12 cellular contexts compared by ENCODE assay signal in the genomic region with DNA sequence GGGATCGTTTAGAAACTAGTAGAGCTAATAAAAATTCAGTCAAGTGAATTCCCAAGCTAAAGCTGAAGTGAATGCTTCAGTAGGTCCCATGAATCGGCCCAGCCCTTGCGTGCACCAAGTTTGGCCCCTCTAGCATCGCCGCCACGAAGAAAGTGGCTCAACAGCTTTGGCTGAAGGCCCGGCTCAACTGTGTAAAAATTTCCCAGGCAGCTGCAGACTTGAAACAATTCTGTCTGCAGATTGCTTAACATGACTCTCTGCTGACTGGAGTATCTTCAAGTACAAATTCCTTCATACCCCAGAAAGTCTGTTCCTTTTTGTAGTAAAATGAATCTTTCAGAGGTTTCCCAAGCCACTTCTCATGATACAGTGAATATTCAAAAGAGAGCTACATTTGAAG. TPM values are rescaled to one million over a fixed set of nuclear protein-coding genes. Genes with fewer than 3 reads are reported as not detected.
DNase-seq lines count a peak whose midpoint lies in the region; ATAC-seq and TF ChIP-seq lines count a peak whose summit lies in the region.
"Had no signal": no experiment of that assay in that cellular context is flagged by ENCODE, and none has a peak within 500 bp of the region (broad histone marks: within the 10 kb centered on the region; RNA-seq: fewer than 3 reads in every experiment).

No MANE protein-coding gene starts in this region.

- H3K36me3 ChIP-seq in ACC112 (ENCODE audit: insufficient read depth, low read length), result peaks cover 11% of the 10 kb centered on the region; the same call in 1 of the 2 replicates

- H3K27ac ChIP-seq in ACC112 (ENCODE audit: low read depth, low read length) (peak overlapping the region; percentile 63), VCaP (peak overlapping the region; percentile 50)

- peaks cover 27% of the 10 kb centered on the region for H3K4me1 ChIP-seq in ACC112 (ENCODE audit: control insufficient read depth, insufficient read depth, low read length, unreplicated experiment)

- peaks cover 7% of the 10 kb centered on the region for H3K4me1 Mint-ChIP-seq in activated naive CD4-positive, alpha-beta T cell treated with anti-CD3 and anti-CD28 coated beads for 36 hours (ENCODE audit: low read depth)

- no peaks in the 10 kb centered on the region for H3K27me3 Mint-ChIP-seq in activated naive CD4-positive, alpha-beta T cell treated with anti-CD3 and anti-CD28 coated beads for 36 hours (ENCODE audit: low read depth)
- H3K27me3 Mint-ChIP-seq: activated CD8-positive, alpha-beta memory T cell treated with anti-CD3 and anti-CD28 coated beads, Interleukin-2, amount 10 ng/mL, durations not matched to agents 7 days and 5 days had no signal

- peak overlapping the region; percentile 62 for H3K4me3 ChIP-seq in ACC112 (ENCODE audit: low read depth, low read length)

- H3K9me3 Mint-ChIP-seq in activated naive CD4-positive, alpha-beta T cell treated with anti-CD3 and anti-CD28 coated beads for 36 hours, result no peaks in the 10 kb centered on the region

- TF ChIP-seq CTCF in VCaP (conservative IDR thresholded peaks at IDR 0.05), result no peak

- DNase-seq in head of caudate nucleus (peak in 39 of 42 donors; percentile 12 to 78 (median 43)), non-pigmented ciliary epithelial cell (ENCODE audit: low read depth) (peak; percentile 30)
- no peak for DNase-seq in NK-92 treated with Interleukin-12 subunit alpha and Interleukin-12 subunit beta, amount 100 ng/mL, for 24 hours (lab: John Stamatoyannopoulos, UW)
- no peak for DNase-seq in activated naive CD4-positive, alpha-beta T cell treated with anti-CD3 and anti-CD28 coated beads for 36 hours
- DNase-seq: activated CD8-positive, alpha-beta memory T cell treated with anti-CD3 and anti-CD28 coated beads, Interleukin-2, amount 10 ng/mL, durations not matched to agents 7 days and 5 days; AML-193; kidney glomerular epithelial cell; NCI-H1092 had no signal

- no peak overlapping the region for H3K4me3 Mint-ChIP-seq in activated naive CD4-positive, alpha-beta T cell treated with anti-CD3 and anti-CD28 coated beads for 36 hours
- H3K4me3 Mint-ChIP-seq: activated CD8-positive, alpha-beta memory T cell treated with anti-CD3 and anti-CD28 coated beads, Interleukin-2, amount 10 ng/mL, durations not matched to agents 7 days and 5 days had no signal

- CTCF ChIA-PET in activated naive CD4-positive, alpha-beta T cell treated with anti-CD3 and anti-CD28 coated beads for 36 hours (lab: Charles Lee), result no interaction called here

- H3K79me2 ChIP-seq in ACC112 (ENCODE audit: control insufficient read depth, insufficient read depth, low read length, unreplicated experiment), result peaks cover 4% of the 10 kb centered on the region

- peak overlapping the region; percentile 64 for H2AFZ ChIP-seq in ACC112 (ENCODE audit: low read length, unreplicated experiment)

- ATAC-seq in GM18858 (IDR thresholded peaks at IDR 0.05; ENCODE audit: unreplicated experiment), result no peak
- ATAC-seq in GM21390 (IDR thresholded peaks at IDR 0.05; ENCODE audit: unreplicated experiment), result no peak
- ATAC-seq: activated CD8-positive, alpha-beta memory T cell treated with anti-CD3 and anti-CD28 coated beads, Interleukin-2, amount 10 ng/mL, durations not matched to agents 7 days and 5 days had no signal

- no peaks in the 10 kb centered on the region for H3K27me3 ChIP-seq in ACC112 (ENCODE audit: insufficient read depth, low read length)

- H3K27ac Mint-ChIP-seq in activated naive CD4-positive, alpha-beta T cell treated with anti-CD3 and anti-CD28 coated beads for 36 hours, result no peak overlapping the region
- H3K27ac Mint-ChIP-seq: activated CD8-positive, alpha-beta memory T cell treated with anti-CD3 and anti-CD28 coated beads, Interleukin-2, amount 10 ng/mL, durations not matched to agents 7 days and 5 days had no signal

- intact Hi-C loops in head of caudate nucleus (cut with DNase I), result no loop called here
- intact Hi-C loops in activated naive CD4-positive, alpha-beta T cell treated with anti-CD3 and anti-CD28 coated beads for 36 hours (cut with micrococcal nuclease), result no loop called here

- H3K36me3 Mint-ChIP-seq in activated naive CD4-positive, alpha-beta T cell treated with anti-CD3 and anti-CD28 coated beads for 36 hours (ENCODE audit: low read depth), result peaks cover 12% of the 10 kb centered on the region

RNA-seq across cellular contexts. Expression of gene ALMS1, which starts 32.7 kb away (rescaled TPM):
- 10 to 100 TPM; 15.4 to 15.8 TPM for total RNA-seq in activated naive CD4-positive, alpha-beta T cell treated with anti-CD3 and anti-CD28 coated beads for 36 hours

Comparison
In these comparisons a context has a peak if more than half of its experiments do, and no peak if none do; other contexts are left out.
1. DNase-seq: peak in head of caudate nucleus (39 of 42) and non-pigmented ciliary epithelial cell (single experiment); none in NK-92 treated with Interleukin-12 subunit alpha and Interleukin-12 subunit beta, amount 100 ng/mL, for 24 hours (single experiment) and activated naive CD4-positive, alpha-beta T cell treated with anti-CD3 and anti-CD28 coated beads for 36 hours (single experiment).